Comparison of ENCODE assay signal across 14 cellular contexts in the genomic region with DNA sequence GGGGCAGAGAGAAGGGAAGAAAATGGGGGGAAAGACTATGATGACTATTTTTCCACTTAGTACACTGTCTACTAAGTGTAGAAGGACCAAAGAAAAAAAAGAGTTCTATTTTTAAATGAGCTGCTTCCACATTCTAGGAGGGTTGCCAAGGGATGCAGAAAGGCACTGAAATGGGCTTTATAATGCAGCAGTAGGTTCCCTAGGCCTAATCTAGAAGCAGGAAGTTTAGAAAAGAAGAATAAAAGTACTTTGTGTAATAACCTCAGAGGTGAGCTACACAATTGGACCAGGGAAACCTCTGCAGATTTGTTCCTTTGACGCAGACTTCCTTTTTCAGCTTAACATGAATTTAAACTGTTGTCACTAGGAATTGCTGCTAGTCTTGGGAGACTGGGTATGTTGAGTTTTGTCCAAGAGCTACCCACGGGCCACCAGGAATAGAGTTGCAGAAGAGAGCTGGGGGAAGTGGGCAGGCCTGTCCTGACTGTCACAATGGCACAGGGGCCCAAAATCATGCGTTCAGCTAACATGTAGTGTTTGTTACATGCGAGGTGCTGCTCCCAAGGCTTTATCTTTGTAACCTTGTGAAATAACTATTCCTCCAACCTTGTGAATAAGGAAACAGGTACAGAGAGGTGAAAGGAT. TPM values are rescaled to one million over a fixed set of nuclear protein-coding genes. Genes with fewer than 3 reads are reported as not detected.
DNase-seq lines count a peak whose midpoint lies in the region; ATAC-seq and TF ChIP-seq lines count a peak whose summit lies in the region.
"Had no signal": no experiment of that assay in that cellular context is flagged by ENCODE, and none has a peak within 500 bp of the region (broad histone marks: within the 10 kb centered on the region; RNA-seq: fewer than 3 reads in every experiment).

No MANE protein-coding gene starts in this region.

- no peaks in the 10 kb centered on the region for H3K9me3 Mint-ChIP-seq in MCF 10A (ENCODE audit: unreplicated experiment)
- H3K9me3 Mint-ChIP-seq in dendritic cell treated with granulocyte-macrophage colony-stimulating factor and Interleukin-4, amounts not matched to agents 40 ng/mL and 50 ng/mL, for 4 days, result no peaks in the 10 kb centered on the region
- H3K9me3 Mint-ChIP-seq: H9 had no signal

- POLR2A ChIA-PET in MCF 10A (lab: Yijun Ruan, JAX), result no interaction called here

- ATAC-seq in aorta (ENCODE audit: low FRiP score), result peak; percentile 82
- no peak for ATAC-seq in GM21528 (IDR thresholded peaks at IDR 0.05; ENCODE audit: low FRiP score, unreplicated experiment)

- no peaks in the 10 kb centered on the region for H3K4me1 Mint-ChIP-seq in MCF 10A (ENCODE audit: insufficient read depth, unreplicated experiment)
- H3K4me1 Mint-ChIP-seq in dendritic cell treated with granulocyte-macrophage colony-stimulating factor and Interleukin-4, amounts not matched to agents 40 ng/mL and 50 ng/mL, for 4 days (ENCODE audit: low read depth), result peaks cover 39% of the 10 kb centered on the region

- WGBS in aorta, 2 donors, result 25 to 28% methylated on average over 4 of the region's 4 CpGs

- intact Hi-C loops in breast epithelium (cut with DNase I; ENCODE audit: low total_unique reads), result no loop called here
- intact Hi-C loops in MCF 10A (cut with micrococcal nuclease), result loop anchor here (5.0 kb wide), 1 partner anchor 107 kb away; the partner anchor contains the start of gene CEP68
- intact Hi-C loops in dendritic cell treated with granulocyte-macrophage colony-stimulating factor and Interleukin-4, amounts not matched to agents 40 ng/mL and 50 ng/mL, for 4 days (cut with micrococcal nuclease), result loop anchor here (5.0 kb wide), 2 partner anchors 37 to 97 kb away; no protein-coding TSS in a partner anchor
- intact Hi-C loops in aorta (cut with DNase I), result no loop called here

- H3K4me3 Mint-ChIP-seq in MCF 10A (ENCODE audit: unreplicated experiment), result no peak overlapping the region
- H3K4me3 Mint-ChIP-seq in dendritic cell treated with granulocyte-macrophage colony-stimulating factor and Interleukin-4, amounts not matched to agents 40 ng/mL and 50 ng/mL, for 4 days, result no peak overlapping the region
- H3K4me3 Mint-ChIP-seq: H9 had no signal

- H3K27ac ChIP-seq in breast epithelium, result peak overlapping the region; percentile 4 to 40
- H3K27ac ChIP-seq in aorta (ENCODE audit: low read depth in 1 of 2, low read length in 2 of 2), result peak overlapping the region; percentile 64 to 96

- no peak overlapping the region for H3K27ac Mint-ChIP-seq in MCF 10A (ENCODE audit: low read depth, unreplicated experiment)
- peak overlapping the region; percentile 87 for H3K27ac Mint-ChIP-seq in dendritic cell treated with granulocyte-macrophage colony-stimulating factor and Interleukin-4, amounts not matched to agents 40 ng/mL and 50 ng/mL, for 4 days

- H3K4me3 ChIP-seq in breast epithelium (no peak overlapping the region), aorta (ENCODE audit: low read length in 2 of 2) (no peak overlapping the region)

- H3K36me3 Mint-ChIP-seq in MCF 10A (ENCODE audit: insufficient read depth, unreplicated experiment), result no peaks in the 10 kb centered on the region
- no peaks in the 10 kb centered on the region for H3K36me3 Mint-ChIP-seq in dendritic cell treated with granulocyte-macrophage colony-stimulating factor and Interleukin-4, amounts not matched to agents 40 ng/mL and 50 ng/mL, for 4 days (ENCODE audit: low read depth)

- CTCF ChIA-PET in MCF 10A (lab: Yijun Ruan, JAX), result interaction anchor here (0.6 to 1.5 kb wide), 4 partner anchors 8 to 404 kb away, joined by 3 to 5 read pairs (median 3); no protein-coding TSS in a partner anchor

- no peaks in the 10 kb centered on the region for H3K4me1 ChIP-seq in breast epithelium
- no peaks in the 10 kb centered on the region for H3K4me1 ChIP-seq in aorta (ENCODE audit: control insufficient read depth in 1 of 2, insufficient read depth in 2 of 2, low read length in 2 of 2)

- BruUV-seq in MCF 10A (replicated peaks; lab: Mats Ljungman, UMichigan), result no TSS peak

- H3K36me3 ChIP-seq in breast epithelium, result no peaks in the 10 kb centered on the region
- no peaks in the 10 kb centered on the region for H3K36me3 ChIP-seq in aorta (ENCODE audit: control insufficient read depth in 1 of 2, insufficient read depth in 2 of 2, low read length in 1 of 2)

- H3K27me3 ChIP-seq in breast epithelium (no peaks in the 10 kb centered on the region), aorta (ENCODE audit: control insufficient read depth in 1 of 2, insufficient read depth in 2 of 2, low read length in 1 of 2) (no peaks in the 10 kb centered on the region)

- TF ChIP-seq POLR2A in breast epithelium (IDR thresholded peaks at IDR 0.05), result no peak

- no peaks in the 10 kb centered on the region for H3K9me3 ChIP-seq in breast epithelium
- H3K9me3 ChIP-seq in aorta (ENCODE audit: control insufficient read depth, low read length), result no peaks in the 10 kb centered on the region

- no peak for TF ChIP-seq CTCF in breast epithelium (IDR thresholded peaks at IDR 0.05)
- no peak for TF ChIP-seq CTCF in MCF 10A (IDR thresholded peaks at IDR 0.05; ENCODE audit: unreplicated experiment)

- DNase-seq in breast epithelium (ENCODE audit: low spot score in 2 of 2) (no peak), MCF 10A (ENCODE audit: unreplicated experiment) (no peak), myocyte (ENCODE audit: low read depth) (peak; percentile 49), aorta (no peak), SHP77 treated with DMSO at 0.1 percent for 48 hours (lab: John Stamatoyannopoulos, UW) (no peak), NCI-H187 treated with DMSO at 0.1 percent for 48 hours (lab: John Stamatoyannopoulos, UW) (no peak)
- DNase-seq: foreskin melanocyte, H9, mammary epithelial cell, MM.1S, NCI-H774, T-helper 9 cell had no signal

- no peaks in the 10 kb centered on the region for H3K27me3 Mint-ChIP-seq in MCF 10A (ENCODE audit: insufficient read depth, unreplicated experiment)
- no peaks in the 10 kb centered on the region for H3K27me3 Mint-ChIP-seq in dendritic cell treated with granulocyte-macrophage colony-stimulating factor and Interleukin-4, amounts not matched to agents 40 ng/mL and 50 ng/mL, for 4 days

RNA-seq across cellular contexts. Expression of gene RAB1A, which starts 34.6 kb away (rescaled TPM):
- total RNA-seq in breast epithelium (100 to 1,000 TPM in 1 of 3 donors, 10 to 100 TPM in 2; 86.1 to 107 (median 89.5) TPM), MCF 10A (2022) (128 and 131 TPM in 2 replicates), myocyte (72.4 and 117 TPM in 2 replicates), aorta (100 to 1,000 TPM; 135 to 165 TPM)
- 195 TPM for polyA plus RNA-seq in myocyte (2012)
- 100 to 1,000 TPM; 118 to 124 TPM for polyA plus RNA-seq in aorta

Comparison
In these comparisons a context has a peak if more than half of its experiments do, and no peak if none do; other contexts are left out.
1. intact Hi-C loops: an anchor here in MCF 10A (5.0 kb wide) and dendritic cell treated with granulocyte-macrophage colony-stimulating factor and Interleukin-4, amounts not matched to agents 40 ng/mL and 50 ng/mL, for 4 days (5.0 kb wide); none called in breast epithelium and aorta.